8 cellular contexts compared by ENCODE assay signal in genomic region chr20:46090095-46090388, GRCh38. TPM values are rescaled to one million over a fixed set of nuclear protein-coding genes. Genes with fewer than 3 reads are reported as not detected.
DNase-seq lines count a peak whose midpoint lies in the region; ATAC-seq and TF ChIP-seq lines count a peak whose summit lies in the region.

No MANE protein-coding gene starts in this region.

- H3K36me3 ChIP-seq in heart right ventricle (no peaks in the 10 kb centered on the region), mesenchymal stem cell (ENCODE audit: control insufficient read depth in 1 of 2, insufficient read depth in 2 of 2, low read depth in 1 of 2, low read length in 2 of 2) (no peaks in the 10 kb centered on the region), urinary bladder (ENCODE audit: insufficient read depth) (no peaks in the 10 kb centered on the region)

- no peak overlapping the region for H3K23ac ChIP-seq in mesenchymal stem cell (ENCODE audit: low read length in 2 of 2)

- DNase-seq in heart right ventricle = no peak
- no peak for DNase-seq in cardiac septum (ENCODE audit: low spot score)
- no peak for DNase-seq in astrocyte of the spinal cord (ENCODE audit: low read depth, low spot score)
- DNase-seq in mesenchymal stem cell = no peak
- DNase-seq in NCI-H1694 treated with DMSO at 0.1 percent for 48 hours (lab: John Stamatoyannopoulos, UW) = no peak
- no peak for DNase-seq in NCI-H2107 treated with DMSO at 0.1 percent for 48 hours (lab: John Stamatoyannopoulos, UW; ENCODE audit: unreplicated experiment)

- H2AK5ac ChIP-seq in mesenchymal stem cell (ENCODE audit: low read length, severe bottlenecking) = no peak overlapping the region

- H3K27ac ChIP-seq in heart right ventricle (peak overlapping the region in 9 of 10 donors; percentile 94 to 100 (median 98)), mesenchymal stem cell (ENCODE audit: low read length, poor library complexity, severe bottlenecking) (no peak overlapping the region), urinary bladder (ENCODE audit: low read depth) (peak overlapping the region; percentile 76)

- intact Hi-C loops in heart right ventricle (cut with DNase I) (loop anchor here in 1 of 10 donors (5.0 kb wide), 1 partner anchor 113 kb away; no protein-coding TSS in a partner anchor), cardiac septum (cut with DNase I) (no loop called here)

- no peak overlapping the region for H2AFZ ChIP-seq in mesenchymal stem cell (ENCODE audit: low read depth, low read length)

- H4K8ac ChIP-seq in mesenchymal stem cell (ENCODE audit: low read length) = no peak overlapping the region

- H3K27me3 ChIP-seq in heart right ventricle (no peaks in the 10 kb centered on the region), mesenchymal stem cell (ENCODE audit: control insufficient read depth in 1 of 2, insufficient read depth in 1 of 2, low read length in 2 of 2) (no peaks in the 10 kb centered on the region)

- no peaks in the 10 kb centered on the region for H3K9me3 ChIP-seq in heart right ventricle
- no peaks in the 10 kb centered on the region for H3K9me3 ChIP-seq in mesenchymal stem cell (ENCODE audit: control insufficient read depth, low read length)

- no peak overlapping the region for H4K91ac ChIP-seq in mesenchymal stem cell (ENCODE audit: low read length)

- WGBS in heart right ventricle, 2 donors = 0% methylated on average over 7 of the region's 7 CpGs
- WGBS in mesenchymal stem cell = 0% methylated on average over 5 of the region's 7 CpGs
- 0% methylated on average over 7 of the region's 7 CpGs for WGBS in urinary bladder

- H3K4me2 ChIP-seq in mesenchymal stem cell (ENCODE audit: low read length, poor library complexity, severe bottlenecking) = peak overlapping the region; percentile 73

- no peaks in the 10 kb centered on the region for H3K79me1 ChIP-seq in mesenchymal stem cell (replicated peaks; ENCODE audit: low read length, poor library complexity, severe bottlenecking)

- no peak overlapping the region for H3K4ac ChIP-seq in mesenchymal stem cell (ENCODE audit: low read depth in 1 of 2, low read length in 2 of 2)

- H2BK15ac ChIP-seq in mesenchymal stem cell (ENCODE audit: low read depth, poor library complexity, severe bottlenecking) = no peak overlapping the region

- no peak for TF ChIP-seq CTCF in heart right ventricle (IDR thresholded peaks at IDR 0.05)
- no peak for TF ChIP-seq CTCF in astrocyte of the spinal cord (IDR thresholded peaks at IDR 0.05; ENCODE audit: low read depth, low read length)

- H3K9ac ChIP-seq in mesenchymal stem cell (ENCODE audit: low read length) = peak overlapping the region; percentile 97

- H2BK120ac ChIP-seq in mesenchymal stem cell (ENCODE audit: low read depth, low read length) = no peak overlapping the region

- no peak overlapping the region for H3K14ac ChIP-seq in mesenchymal stem cell (ENCODE audit: low read length in 2 of 2)

- no peak overlapping the region for H2BK5ac ChIP-seq in mesenchymal stem cell (ENCODE audit: low read depth, low read length, poor library complexity, severe bottlenecking)

- peak overlapping the region; percentile 70 to 95 (median 89) for H3K4me3 ChIP-seq in heart right ventricle
- peak overlapping the region; percentile 83 for H3K4me3 ChIP-seq in astrocyte of the spinal cord (ENCODE audit: low read depth, low read length)
- peak overlapping the region; percentile 45 to 93 for H3K4me3 ChIP-seq in mesenchymal stem cell (ENCODE audit: insufficient read depth in 1 of 2, low read depth in 1 of 2, low read length in 2 of 2)
- peak overlapping the region; percentile 89 for H3K4me3 ChIP-seq in urinary bladder (ENCODE audit: low read depth, low read length)

- H3K4me1 ChIP-seq in heart right ventricle = peaks cover 4 to 49% (median 42%) of the 10 kb centered on the region in 9 donors
- H3K4me1 ChIP-seq in mesenchymal stem cell (ENCODE audit: control insufficient read depth, insufficient read depth, low read depth, low read length) = peaks cover 7% of the 10 kb centered on the region
- no peaks in the 10 kb centered on the region for H3K4me1 ChIP-seq in urinary bladder (ENCODE audit: insufficient read depth)

- no peak for ATAC-seq in heart right ventricle
- no peak for ATAC-seq in GM21717 (IDR thresholded peaks at IDR 0.05; ENCODE audit: unreplicated experiment)

- in situ Hi-C loops in astrocyte of the spinal cord (cut with HindIII; ENCODE audit: low sequenced_read_pairs) = no loop called here

- no peak overlapping the region for H2BK12ac ChIP-seq in mesenchymal stem cell (ENCODE audit: low read length in 2 of 2)

- no peak overlapping the region for H3K18ac ChIP-seq in mesenchymal stem cell (ENCODE audit: low read depth in 1 of 2, low read length in 2 of 2)

RNA-seq across cellular contexts. Expression of gene NCOA5, which starts 0.3 kb away (rescaled TPM):
- total RNA-seq in heart right ventricle (10 to 100 TPM; 10.3 to 22.5 (median 11.6) TPM), cardiac septum (12.3 TPM), urinary bladder (13.2 TPM)
- polyA plus RNA-seq in heart right ventricle (1 to 10 TPM; 7.6 to 8.4 TPM), urinary bladder (21.9 TPM)
- polyA plus RNA-seq in mesenchymal stem cell (2013, experiment 1 of 2) = 13.9 TPM
- 13.6 TPM for polyA plus RNA-seq in mesenchymal stem cell (2013, experiment 2 of 2)

RNA-seq across cellular contexts. Expression of gene CD40, which starts 28.1 kb away (rescaled TPM):
- total RNA-seq in heart right ventricle = 10 to 100 TPM in 1 of 10 donors, 1 to 10 TPM in 9; 2.6 to 25.0 (median 5.9) TPM
- polyA plus RNA-seq in heart right ventricle = 1 to 10 TPM; 7.9 to 9.3 TPM
- total RNA-seq in cardiac septum = 3.8 TPM
- polyA plus RNA-seq in mesenchymal stem cell (2013, experiment 1 of 2) = 4.9 TPM
- polyA plus RNA-seq in mesenchymal stem cell (2013, experiment 2 of 2) = 4.7 TPM
- 3.1 TPM for total RNA-seq in urinary bladder
- 21.3 TPM for polyA plus RNA-seq in urinary bladder
